Comparison of ENCODE assay signal across 9 cellular contexts in the genomic region with DNA sequence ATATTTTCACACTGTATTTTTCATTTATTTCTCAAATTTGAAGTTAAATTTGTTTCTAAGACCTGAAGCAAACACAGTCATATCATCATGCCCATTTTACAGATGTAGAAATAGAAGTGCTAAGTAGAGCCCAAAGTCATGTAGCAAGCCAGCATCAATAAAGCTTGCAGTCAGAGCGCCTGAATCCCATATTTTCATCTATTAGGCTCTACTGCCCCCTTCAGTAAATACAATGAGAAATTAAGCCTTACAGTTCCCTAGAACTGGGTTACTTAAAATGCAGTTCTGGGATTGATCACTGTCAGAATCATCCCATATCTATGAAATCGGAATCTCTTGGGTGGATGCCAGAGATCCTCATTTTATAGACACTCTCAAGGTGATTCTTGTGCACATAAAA.
DNase-seq lines count a peak whose midpoint lies in the region; TF ChIP-seq lines count a peak whose summit lies in the region.
"Had no signal": no experiment of that assay in that cellular context is flagged by ENCODE, and none has a peak within 500 bp of the region (broad histone marks: within the 10 kb centered on the region; RNA-seq: fewer than 3 reads in every experiment).

No MANE protein-coding gene starts in this region.

- WGBS in suprapubic skin, result 45% methylated on average over 2 of the region's 2 CpGs

- no peaks in the 10 kb centered on the region for H3K4me1 ChIP-seq in suprapubic skin
- H3K4me1 ChIP-seq: parathyroid adenoma had no signal

- H3K4me3 Mint-ChIP-seq in activated T-helper 1 cell treated with anti-CD3 and anti-CD28 coated beads, Interleukin-12 subunit alpha, Interleukin-12 subunit beta, Interleukin-2, Interleukin-4 antibody, amounts not matched to agents 30 ng/mL and 10 ng/mL and 1 ng/mL, durations not matched to agents 14 hours and 24 hours and 36 hours, result no peak overlapping the region

- no peak for TF ChIP-seq POLR2A in suprapubic skin (IDR thresholded peaks at IDR 0.05)

- no peaks in the 10 kb centered on the region for H3K9me3 Mint-ChIP-seq in activated T-helper 1 cell treated with anti-CD3 and anti-CD28 coated beads, Interleukin-12 subunit alpha, Interleukin-12 subunit beta, Interleukin-2, Interleukin-4 antibody, amounts not matched to agents 30 ng/mL and 10 ng/mL and 1 ng/mL, durations not matched to agents 14 hours and 24 hours and 36 hours

- no peaks in the 10 kb centered on the region for H3K9me3 ChIP-seq in suprapubic skin

- no peaks in the 10 kb centered on the region for H3K4me1 Mint-ChIP-seq in activated T-helper 1 cell treated with anti-CD3 and anti-CD28 coated beads, Interleukin-12 subunit alpha, Interleukin-12 subunit beta, Interleukin-2, Interleukin-4 antibody, amounts not matched to agents 30 ng/mL and 10 ng/mL and 1 ng/mL, durations not matched to agents 14 hours and 24 hours and 36 hours (ENCODE audit: low read depth)

- no peak for TF ChIP-seq EP300 in suprapubic skin (IDR thresholded peaks at IDR 0.05)

- no peak overlapping the region for H3K27ac Mint-ChIP-seq in activated T-helper 1 cell treated with anti-CD3 and anti-CD28 coated beads, Interleukin-12 subunit alpha, Interleukin-12 subunit beta, Interleukin-2, Interleukin-4 antibody, amounts not matched to agents 30 ng/mL and 10 ng/mL and 1 ng/mL, durations not matched to agents 14 hours and 24 hours and 36 hours

- no peaks in the 10 kb centered on the region for H3K36me3 Mint-ChIP-seq in activated T-helper 1 cell treated with anti-CD3 and anti-CD28 coated beads, Interleukin-12 subunit alpha, Interleukin-12 subunit beta, Interleukin-2, Interleukin-4 antibody, amounts not matched to agents 30 ng/mL and 10 ng/mL and 1 ng/mL, durations not matched to agents 14 hours and 24 hours and 36 hours (ENCODE audit: low read depth)

- DNase-seq in GM04504 (ENCODE audit: low read depth) (peak; percentile 28), NCI-H146 (lab: John Stamatoyannopoulos, UW) (peak; percentile 53), amniotic epithelial cell (ENCODE audit: low read depth) (peak; percentile 83), kidney tubule cell (ENCODE audit: low spot score) (peak; percentile 75), suprapubic skin (ENCODE audit: low spot score in 2 of 2) (no peak), activated gamma-delta T cell treated with Interleukin-2 at 50 U/mL for 16 hours (no peak), activated T-cell treated with anti-CD3 and anti-CD28 coated beads for 4 hours (no peak)
- no peak for DNase-seq in activated T-helper 1 cell treated with anti-CD3 and anti-CD28 coated beads, Interleukin-12 subunit alpha, Interleukin-12 subunit beta, Interleukin-2, Interleukin-4 antibody, amounts not matched to agents 30 ng/mL and 10 ng/mL and 1 ng/mL, durations not matched to agents 14 hours and 24 hours and 36 hours (ENCODE audit: low spot score)

- H3K27me3 Mint-ChIP-seq in activated T-helper 1 cell treated with anti-CD3 and anti-CD28 coated beads, Interleukin-12 subunit alpha, Interleukin-12 subunit beta, Interleukin-2, Interleukin-4 antibody, amounts not matched to agents 30 ng/mL and 10 ng/mL and 1 ng/mL, durations not matched to agents 14 hours and 24 hours and 36 hours (ENCODE audit: insufficient read depth), result peaks cover 25% of the 10 kb centered on the region

- intact Hi-C loops in activated T-helper 1 cell treated with anti-CD3 and anti-CD28 coated beads, Interleukin-12 subunit alpha, Interleukin-12 subunit beta, Interleukin-2, Interleukin-4 antibody, amounts not matched to agents 30 ng/mL and 10 ng/mL and 1 ng/mL, durations not matched to agents 14 hours and 24 hours and 36 hours (cut with micrococcal nuclease), result loop anchor here (10.0 kb wide), 2 partner anchors 165 to 585 kb away; no protein-coding TSS in a partner anchor

- H3K36me3 ChIP-seq in suprapubic skin, result no peaks in the 10 kb centered on the region

- H3K4me3 ChIP-seq in suprapubic skin, result no peak overlapping the region

- TF ChIP-seq CTCF in suprapubic skin (IDR thresholded peaks at IDR 0.05), result peak in 1 of 2 donors; percentile 6

- no peaks in the 10 kb centered on the region for H3K27me3 ChIP-seq in suprapubic skin

- no peak overlapping the region for H3K27ac ChIP-seq in suprapubic skin
- H3K27ac ChIP-seq: parathyroid adenoma had no signal

Comparison
In these comparisons a context has a peak if more than half of its experiments do, and no peak if none do; other contexts are left out.
1. DNase-seq: peak in GM04504 (single experiment), NCI-H146 (single experiment), amniotic epithelial cell (single experiment) and kidney tubule cell (single experiment); none in activated T-helper 1 cell treated with anti-CD3 and anti-CD28 coated beads, Interleukin-12 subunit alpha, Interleukin-12 subunit beta, Interleukin-2, Interleukin-4 antibody, amounts not matched to agents 30 ng/mL and 10 ng/mL and 1 ng/mL, durations not matched to agents 14 hours and 24 hours and 36 hours (single experiment), suprapubic skin (0 of 2), activated gamma-delta T cell treated with Interleukin-2 at 50 U/mL for 16 hours (single experiment) and activated T-cell treated with anti-CD3 and anti-CD28 coated beads for 4 hours (single experiment).